ENCODE assay signal across 12 cellular contexts in the genomic region with DNA sequence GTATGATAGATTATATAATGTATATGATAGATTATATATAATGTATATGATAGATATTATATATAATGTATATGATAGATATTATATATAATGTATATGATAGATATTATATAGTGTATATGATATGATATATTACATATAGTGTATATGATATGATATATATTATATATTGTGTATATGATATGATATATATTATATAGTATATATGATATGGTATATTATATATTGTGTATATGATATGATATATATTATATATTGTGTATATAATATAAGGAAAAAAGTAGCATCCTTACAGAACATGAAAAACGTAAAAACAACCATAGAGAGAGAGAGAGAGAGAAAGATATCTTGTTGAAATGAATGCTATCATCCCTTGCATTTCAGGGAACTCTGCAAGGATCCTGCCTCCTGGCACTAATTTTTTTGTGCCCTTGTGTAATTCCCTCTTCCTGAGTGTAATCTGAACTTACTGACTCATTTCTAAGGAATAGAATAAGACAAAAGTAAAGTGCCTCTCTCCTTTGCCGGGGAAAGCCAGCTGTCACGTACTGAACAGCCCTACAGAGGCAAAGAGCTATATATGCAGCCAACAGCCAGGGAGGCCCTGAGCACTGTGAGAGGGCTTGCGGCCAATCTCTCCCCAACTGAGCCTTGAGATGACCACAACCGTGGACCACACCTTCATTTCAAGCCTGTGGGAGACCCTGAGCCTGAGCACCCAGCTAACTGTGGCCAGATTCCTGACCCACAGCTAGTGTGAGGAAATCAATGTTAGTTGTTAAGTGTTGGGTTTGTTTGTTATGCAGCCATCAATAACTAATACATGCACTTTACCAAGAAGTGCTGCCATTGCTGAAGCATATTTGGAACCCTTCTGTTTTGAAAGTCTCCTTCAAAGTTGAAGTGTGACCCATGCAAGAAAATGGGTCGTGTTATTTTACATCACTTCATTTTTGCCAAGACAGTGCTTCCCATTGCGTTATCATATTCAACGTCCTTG.
DNase-seq lines count a peak whose midpoint lies in the region; FAIRE-seq and TF ChIP-seq lines count a peak whose summit lies in the region.
"Had no signal": no experiment of that assay in that cellular context is flagged by ENCODE, and none has a peak within 500 bp of the region (broad histone marks: within the 10 kb centered on the region; RNA-seq: fewer than 3 reads in every experiment).

No MANE protein-coding gene starts in this region.

- H3K36me3 ChIP-seq in SK-N-SH (replicated peaks in 1 of 2; ENCODE audit: control insufficient read depth in 1 of 2, insufficient read depth in 2 of 2, low read length in 1 of 2) = no peaks in the 10 kb centered on the region
- H3K36me3 ChIP-seq: BLaER1 treated with 17β-estradiol and CSF1 and Interleukin-3, amounts not matched to agents 10 nM and 100 nM had no signal

- no peak for FAIRE-seq in GM12892 (lab: Jason Lieb, UNC)

- WGBS in SK-N-SH (ENCODE audit: low lambda C conversion rate) = 47% methylated on average over 8 of the region's 8 CpGs

- no peaks in the 10 kb centered on the region for H3K9me2 ChIP-seq in SK-N-SH

- POLR2A ChIA-PET in SK-N-SH (lab: Yijun Ruan, JAX) (no interaction called here), HEK293T (lab: Yijun Ruan, JAX) (no interaction called here)

- H3K9ac ChIP-seq in SK-N-SH = no peak overlapping the region
- H3K9ac ChIP-seq: BLaER1 treated with 17β-estradiol and CSF1 and Interleukin-3, amounts not matched to agents 10 nM and 100 nM had no signal

- TF ChIP-seq POLR2A in GM12892 (IDR thresholded peaks at IDR 0.05; ENCODE audit: low read depth, low read length) = no peak

- TF ChIP-seq CTCF in 22Rv1 (IDR thresholded peaks at IDR 0.05) = no peak
- no peak for TF ChIP-seq CTCF in SK-N-SH (IDR thresholded peaks at IDR 0.05)
- no peak for TF ChIP-seq CTCF in fibroblast of pulmonary artery (IDR thresholded peaks at IDR 0.05; ENCODE audit: low read length, missing control alignments)

- H3K9me3 ChIP-seq in SK-N-SH = no peaks in the 10 kb centered on the region

- H4K20me1 ChIP-seq in SK-N-SH (ENCODE audit: insufficient read depth) = no peaks in the 10 kb centered on the region
- H4K20me1 ChIP-seq: BLaER1 treated with 17β-estradiol and CSF1 and Interleukin-3, amounts not matched to agents 10 nM and 100 nM had no signal

- intact Hi-C loops in head of caudate nucleus (cut with DNase I) = loop anchor here (10.0 kb wide), 1 partner anchor 60 kb away; a partner anchor contains a TSS

- H3K4me3 ChIP-seq in SK-N-SH (ENCODE audit: low read depth in 2 of 2, low read length in 1 of 2) (no peak overlapping the region), fibroblast of pulmonary artery (replicated peaks; ENCODE audit: low read depth, low read length) (no peak overlapping the region)
- H3K4me3 ChIP-seq: BLaER1 treated with 17β-estradiol and CSF1 and Interleukin-3, amounts not matched to agents 10 nM and 100 nM had no signal

- no peak for TF ChIP-seq RAD21 in SK-N-SH (IDR thresholded peaks at IDR 0.05; ENCODE audit: low read length)

- DNase-seq in GM04503 (ENCODE audit: low read depth) (peak; percentile 53), SK-N-SH (no peak), fibroblast of pulmonary artery (ENCODE audit: low read depth) (peak; percentile 85), GM12892 (ENCODE audit: insufficient read length) (no peak), head of caudate nucleus (no peak), HEK293T (ENCODE audit: extremely low spot score) (no peak)
- DNase-seq in stimulated activated CD8-positive, alpha-beta memory T cell treated with anti-CD3 and anti-CD28 coated beads, Interleukin-4, amount 100 ng/mL, for 48 hours = no peak
- DNase-seq: aorta, NCI-H2081 treated with DMSO at 0.1 percent for 48 hours had no signal

- H2AFZ ChIP-seq in SK-N-SH (ENCODE audit: low read depth) = no peak overlapping the region

- H3K27ac ChIP-seq in 22Rv1 (0 out of 2 replicates have a peak overlapping the region, but pooled peaks have one; percentile 7), SK-N-SH (ENCODE audit: low read depth in 2 of 2, low read length in 1 of 2) (no peak overlapping the region)
- H3K27ac ChIP-seq: BLaER1 treated with 17β-estradiol and CSF1 and Interleukin-3, amounts not matched to agents 10 nM and 100 nM; epithelial cell of prostate had no signal

- CTCF ChIA-PET in SK-N-SH (lab: Yijun Ruan, JAX) = interaction anchor here (0.7 kb wide), 1 partner anchor 21 kb away, joined by 3 read pairs; no protein-coding TSS in a partner anchor
- CTCF ChIA-PET in HEK293T (lab: Yijun Ruan, JAX) = no interaction called here

- no peak for TF ChIP-seq EP300 in SK-N-SH (IDR thresholded peaks at IDR 0.05; ENCODE audit: borderline replicate concordance in 1 of 2, low read depth in 1 of 2, low read length in 1 of 2)

- H3K4me1 ChIP-seq in SK-N-SH (ENCODE audit: control insufficient read depth in 1 of 2, insufficient read depth in 2 of 2, low read depth in 1 of 2, low read length in 1 of 2) = peaks cover 0 to 4% of the 10 kb centered on the region in 2 experiments; a peak in 2 of 4 replicates

- no peaks in the 10 kb centered on the region for H3K27me3 ChIP-seq in SK-N-SH (ENCODE audit: insufficient read depth)
- H3K27me3 ChIP-seq: BLaER1 treated with 17β-estradiol and CSF1 and Interleukin-3, amounts not matched to agents 10 nM and 100 nM had no signal

- no peaks in the 10 kb centered on the region for H3K79me2 ChIP-seq in SK-N-SH (ENCODE audit: insufficient read depth)

- H3K4me2 ChIP-seq in SK-N-SH = no peak overlapping the region
- H3K4me2 ChIP-seq: BLaER1 treated with 17β-estradiol and CSF1 and Interleukin-3, amounts not matched to agents 10 nM and 100 nM had no signal

- peaks cover 15% of the 10 kb centered on the region for H3F3A ChIP-seq in SK-N-SH (replicated peaks; ENCODE audit: insufficient read depth)

TF ChIP-seq in SK-N-SH, 30 proteins besides CTCF, POLR2A, EP300 and RAD21:
- TF ChIP-seq ELF1 (IDR thresholded peaks at IDR 0.05) = no peak
- TF ChIP-seq FOSL2 (IDR thresholded peaks at IDR 0.05; ENCODE audit: borderline replicate concordance, low read depth) = 0 out of 2 replicates have a peak, but pooled peaks have one; percentile 29
- TF ChIP-seq TCF12 (IDR thresholded peaks at IDR 0.05) = 0 out of 2 replicates have a peak, but pooled peaks have one; percentile 8
- TF ChIP-seq EZH2phosphoT487 (IDR thresholded peaks at IDR 0.05; ENCODE audit: borderline replicate concordance, low read depth) = no peak
- TF ChIP-seq TAF1 (IDR thresholded peaks at IDR 0.05; ENCODE audit: borderline replicate concordance, low read depth, low read length) = no peak
- TF ChIP-seq RCOR1 (IDR thresholded peaks at IDR 0.05; ENCODE audit: low read length) = no peak
TF ChIP-seq in SK-N-SH: peak in this region for 2.

TF ChIP-seq in HEK293T, 16 proteins besides CTCF, POLR2A, EP300 and RAD21:
- TF ChIP-seq ELF4 (IDR thresholded peaks at IDR 0.05) (no peak), L3MBTL2 (conservative IDR thresholded peaks at IDR 0.05) (no peak), TARDBP (IDR thresholded peaks at IDR 0.05) (no peak), NFRKB (IDR thresholded peaks at IDR 0.05) (no peak), FOXM1 (IDR thresholded peaks at IDR 0.05; ENCODE audit: borderline replicate concordance) (no peak), FOXK2 (IDR thresholded peaks at IDR 0.05) (no peak), FOXA1 (IDR thresholded peaks at IDR 0.05) (no peak), SP1 (IDR thresholded peaks at IDR 0.05) (no peak), HDGF (IDR thresholded peaks at IDR 0.05; ENCODE audit: borderline replicate concordance) (no peak), ZNF384 (IDR thresholded peaks at IDR 0.05) (no peak), LEF1 (IDR thresholded peaks at IDR 0.05; ENCODE audit: borderline replicate concordance) (no peak), BHLHE40 (IDR thresholded peaks at IDR 0.05; ENCODE audit: borderline replicate concordance) (no peak), ARNT (IDR thresholded peaks at IDR 0.05) (no peak), SUZ12 (IDR thresholded peaks at IDR 0.05) (no peak), CTBP1 (IDR thresholded peaks at IDR 0.05; ENCODE audit: borderline replicate concordance) (no peak)
- TF ChIP-seq, protein P1, sequence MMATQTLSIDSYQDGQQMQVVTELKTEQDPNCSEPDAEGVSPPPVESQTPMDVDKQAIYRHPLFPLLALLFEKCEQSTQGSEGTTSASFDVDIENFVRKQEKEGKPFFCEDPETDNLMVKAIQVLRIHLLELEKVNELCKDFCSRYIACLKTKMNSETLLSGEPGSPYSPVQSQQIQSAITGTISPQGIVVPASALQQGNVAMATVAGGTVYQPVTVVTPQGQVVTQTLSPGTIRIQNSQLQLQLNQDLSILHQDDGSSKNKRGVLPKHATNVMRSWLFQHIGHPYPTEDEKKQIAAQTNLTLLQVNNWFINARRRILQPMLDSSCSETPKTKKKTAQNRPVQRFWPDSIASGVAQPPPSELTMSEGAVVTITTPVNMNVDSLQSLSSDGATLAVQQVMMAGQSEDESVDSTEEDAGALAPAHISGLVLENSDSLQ (IDR thresholded peaks at IDR 0.05) = no peak

Comparison
In these comparisons a context has a peak if more than half of its experiments do, and no peak if none do; other contexts are left out.
1. DNase-seq: peak in GM04503 (single experiment) and fibroblast of pulmonary artery (single experiment); none in SK-N-SH (single experiment), GM12892 (single experiment), head of caudate nucleus (0 of 42), HEK293T (single experiment) and stimulated activated CD8-positive, alpha-beta memory T cell treated with anti-CD3 and anti-CD28 coated beads, Interleukin-4, amount 100 ng/mL, for 48 hours (single experiment).